In genomic region chr7:25289522-25289921, GRCh38 we compare ENCODE assay signal across 22 cellular contexts.
"Had no signal": no experiment of that assay in that cellular context is flagged by ENCODE, and none has a peak within 500 bp of the region (broad histone marks: within the 10 kb centered on the region; RNA-seq: fewer than 3 reads in every experiment).

No MANE protein-coding gene starts in this region.

- H3K4me1 ChIP-seq: prostate gland, right atrium auricular region, vagina had no signal

- H3K4me3 ChIP-seq: prostate gland, right atrium auricular region, thoracic aorta, vagina had no signal

- H3K27ac ChIP-seq: prostate gland, right atrium auricular region, thoracic aorta, vagina had no signal

- H3K4me1 Mint-ChIP-seq: activated T-helper 17 cell treated with anti-CD3 and anti-CD28 coated beads, Interleukin-2, amount 50 U/mL, for 72 hours; natural killer cell had no signal

- ATAC-seq: activated T-helper 17 cell treated with anti-CD3 and anti-CD28 coated beads, Interleukin-2, amount 50 U/mL, for 72 hours; left ventricle myocardium superior; natural killer cell; WTC11 had no signal

- H3K9me3 ChIP-seq: prostate gland, right atrium auricular region, thoracic aorta, vagina had no signal

- DNase-seq: activated CD8-positive, alpha-beta memory T cell treated with anti-CD3 and anti-CD28 coated beads, Interleukin-2, amount 50 U/mL, for 4 hours; activated naive CD4-positive, alpha-beta T cell; activated T-cell treated with anti-CD3 and anti-CD28 coated beads, Interleukin-2, amount 50 U/mL, for 24 hours; amniotic stem cell; effector CD4-positive, alpha-beta T cell; erythroblast; foreskin melanocyte; left ventricle myocardium superior; mammary epithelial cell; natural killer cell; stimulated activated CD4-positive, alpha-beta T cell treated with anti-CD3 and anti-CD28 coated beads, Interleukin-4, amount 100 ng/mL, for 24 hours; stimulated activated naive CD4-positive, alpha-beta T cell treated with Interleukin-2 at 50 U/mL for 16 hours; T-helper 9 cell had no signal

- H3K27me3 ChIP-seq: right atrium auricular region, vagina had no signal

- H3K9me3 Mint-ChIP-seq: activated T-cell treated with anti-CD3 and anti-CD28 coated beads, Interleukin-2, amount 50 U/mL, for 24 hours; activated T-helper 17 cell treated with anti-CD3 and anti-CD28 coated beads, Interleukin-2, amount 50 U/mL, for 72 hours; dendritic cell treated with granulocyte-macrophage colony-stimulating factor and Interleukin-4, amounts not matched to agents 40 ng/mL and 50 ng/mL, for 4 days; natural killer cell had no signal

- H3K27me3 Mint-ChIP-seq: activated T-cell treated with anti-CD3 and anti-CD28 coated beads, Interleukin-2, amount 50 U/mL, for 24 hours; dendritic cell treated with granulocyte-macrophage colony-stimulating factor and Interleukin-4, amounts not matched to agents 40 ng/mL and 50 ng/mL, for 4 days; type B pancreatic cell had no signal

- H3K36me3 ChIP-seq: prostate gland, right atrium auricular region, thoracic aorta, vagina had no signal

- H3K4me3 Mint-ChIP-seq: activated naive CD8-positive, alpha-beta T cell; activated T-cell treated with anti-CD3 and anti-CD28 coated beads, Interleukin-2, amount 50 U/mL, for 24 hours; activated T-helper 17 cell treated with anti-CD3 and anti-CD28 coated beads, Interleukin-2, amount 50 U/mL, for 72 hours; dendritic cell treated with granulocyte-macrophage colony-stimulating factor and Interleukin-4, amounts not matched to agents 40 ng/mL and 50 ng/mL, for 4 days; natural killer cell; type B pancreatic cell; WTC11 had no signal

- H3K27ac Mint-ChIP-seq: activated naive CD8-positive, alpha-beta T cell; activated T-cell treated with anti-CD3 and anti-CD28 coated beads, Interleukin-2, amount 50 U/mL, for 24 hours; activated T-helper 17 cell treated with anti-CD3 and anti-CD28 coated beads, Interleukin-2, amount 50 U/mL, for 72 hours; dendritic cell treated with granulocyte-macrophage colony-stimulating factor and Interleukin-4, amounts not matched to agents 40 ng/mL and 50 ng/mL, for 4 days; natural killer cell; type B pancreatic cell; WTC11 had no signal

- H3K36me3 Mint-ChIP-seq: activated naive CD8-positive, alpha-beta T cell; natural killer cell; type B pancreatic cell; WTC11 had no signal
